19 cellular contexts compared by ENCODE assay signal in genomic region chr2:217856871-217857270, GRCh38.
DNase-seq lines count a peak whose midpoint lies in the region; ATAC-seq and TF ChIP-seq lines count a peak whose summit lies in the region.
"Had no signal": no experiment of that assay in that cellular context is flagged by ENCODE, and none has a peak within 500 bp of the region (broad histone marks: within the 10 kb centered on the region; RNA-seq: fewer than 3 reads in every experiment).

No MANE protein-coding gene starts in this region.

- peak overlapping the region in 3 of 4 donors; percentile 73 to 87 (median 83) for H3K27ac ChIP-seq in esophagus squamous epithelium
- peak overlapping the region in 1 of 8 donors; percentile 2 for H3K27ac ChIP-seq in spleen
- no peak overlapping the region for H3K27ac ChIP-seq in prostate gland
- H3K27ac ChIP-seq: brain microvascular endothelial cell had no signal

- no peak overlapping the region for H3K4me3 ChIP-seq in esophagus squamous epithelium
- H3K4me3 ChIP-seq in spleen: no peak overlapping the region
- H3K4me3 ChIP-seq in prostate gland: no peak overlapping the region
- H3K4me3 ChIP-seq: BLaER1 treated with 17β-estradiol and CSF1 and Interleukin-3, amounts not matched to agents 10 nM and 100 nM had no signal

- H3K9me3 ChIP-seq in esophagus squamous epithelium (no peaks in the 10 kb centered on the region), spleen (no peaks in the 10 kb centered on the region), prostate gland (no peaks in the 10 kb centered on the region)
- H3K9me3 ChIP-seq: BLaER1 treated with 17β-estradiol and CSF1 and Interleukin-3, amounts not matched to agents 10 nM and 100 nM had no signal

- TF ChIP-seq POLR2A in esophagus squamous epithelium (IDR thresholded peaks at IDR 0.05) (no peak), spleen (IDR thresholded peaks at IDR 0.05) (no peak), prostate gland (IDR thresholded peaks at IDR 0.05) (no peak)

- in situ Hi-C loops in G401 (cut with HindIII; ENCODE audit: low sequenced_read_pairs): no loop called here

- peak; percentile 3 for DNase-seq in G401 (ENCODE audit: low spot score)
- DNase-seq in esophagus squamous epithelium (lab: John Stamatoyannopoulos, UW): no peak
- peak; percentile 45 for DNase-seq in myocyte (ENCODE audit: low read depth)
- peak; percentile 41 for DNase-seq in spleen
- no peak for DNase-seq in medulla oblongata (ENCODE audit: extremely low spot score)
- no peak for DNase-seq in prostate gland (ENCODE audit: low spot score)
- no peak for DNase-seq in occipital lobe (lab: John Stamatoyannopoulos, UW)
- DNase-seq: activated CD4-positive, CD25-positive, alpha-beta regulatory T cell treated with anti-CD3 and anti-CD28 coated beads, Interleukin-2, amount 50 U/mL, for 72 hours; brain microvascular endothelial cell; Calu3; Kasumi-1; left colon; naive B cell; NCI-H1092 treated with DMSO at 0.1 percent for 48 hours; NCI-H2081 treated with DMSO at 0.1 percent for 48 hours; NCI-H524; SW 1271 had no signal

- intact Hi-C loops in esophagus squamous epithelium (cut with DNase I): no loop called here
- intact Hi-C loops in spleen (cut with DNase I; ENCODE audit: low total_unique reads): no loop called here
- intact Hi-C loops in prostate gland (cut with DNase I): no loop called here

- H3K27me3 ChIP-seq in esophagus squamous epithelium: no peaks in the 10 kb centered on the region
- no peaks in the 10 kb centered on the region for H3K27me3 ChIP-seq in spleen (replicated peaks in 1 of 7)
- H3K27me3 ChIP-seq in prostate gland (replicated peaks; ENCODE audit: insufficient read depth): no peaks in the 10 kb centered on the region
- H3K27me3 ChIP-seq: brain microvascular endothelial cell had no signal

- 51 to 67% methylated on average over 1 to 4 of the region's 4 CpGs for WGBS in esophagus squamous epithelium, 2 donors
- 49 to 83% (median 68%) methylated on average over 4 of the region's 4 CpGs for WGBS in spleen, 5 donors
- 46% methylated on average over 4 of the region's 4 CpGs for WGBS in prostate gland

- H3K4me1 ChIP-seq in esophagus squamous epithelium (peaks cover 23 to 93% (median 39%) of the 10 kb centered on the region in 3 donors), spleen (peaks cover 0 to 82% (median 22%) of the 10 kb centered on the region in 6 donors), prostate gland (replicated peaks) (no peaks in the 10 kb centered on the region)

- no peak for TF ChIP-seq CTCF in esophagus squamous epithelium (IDR thresholded peaks at IDR 0.05)
- no peak for TF ChIP-seq CTCF in spleen (IDR thresholded peaks at IDR 0.05 in 8 of 11, conservative IDR thresholded peaks at IDR 0.05 in 3 of 11)
- TF ChIP-seq CTCF in prostate gland (IDR thresholded peaks at IDR 0.05): no peak

- no peak for ATAC-seq in HG03354 (IDR thresholded peaks at IDR 0.05; ENCODE audit: poor library complexity, severe bottlenecking, unreplicated experiment)
- ATAC-seq: left colon had no signal

- H3K36me3 ChIP-seq in esophagus squamous epithelium (peaks cover 5 to 69% (median 7%) of the 10 kb centered on the region in 3 donors), spleen (peaks cover 0 to 96% (median 0%) of the 10 kb centered on the region in 6 donors), prostate gland (no peaks in the 10 kb centered on the region)

Comparison
In these comparisons a context has a peak if more than half of its experiments do, and no peak if none do; other contexts are left out.
1. DNase-seq: peak in G401 (single experiment), myocyte (single experiment) and spleen (single experiment); none in esophagus squamous epithelium (single experiment), medulla oblongata (single experiment), prostate gland (single experiment) and occipital lobe (single experiment).
2. H3K27ac ChIP-seq: peak in esophagus squamous epithelium (3 of 4); none in prostate gland (0 of 2).